ENCODE assay signal across 21 cellular contexts in the genomic region with DNA sequence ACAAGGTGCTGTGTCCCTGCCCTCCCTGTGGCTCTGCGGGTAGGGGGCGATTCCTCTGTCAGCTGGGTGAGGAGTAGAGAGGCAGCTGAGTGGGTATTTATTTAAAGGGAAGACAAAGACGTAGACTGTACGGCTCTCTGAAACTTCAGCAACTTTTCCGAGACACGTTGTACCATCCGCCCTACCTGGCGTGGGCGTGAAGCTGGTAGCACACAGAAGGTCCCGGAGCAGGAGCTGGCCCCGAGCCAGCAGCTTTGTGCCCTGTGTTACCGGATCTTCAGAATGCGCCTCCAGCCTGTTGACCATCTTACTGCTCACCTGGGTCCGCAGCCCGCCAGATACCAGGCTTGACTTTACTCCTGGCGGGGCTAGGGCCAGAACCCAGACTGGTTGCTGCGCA.
"Had no signal": no experiment of that assay in that cellular context is flagged by ENCODE, and none has a peak within 500 bp of the region (broad histone marks: within the 10 kb centered on the region; RNA-seq: fewer than 3 reads in every experiment).

No MANE protein-coding gene starts in this region.

- DNase-seq: activated CD4-positive, alpha-beta memory T cell treated with anti-CD3 and anti-CD28 coated beads for 36 hours; activated CD4-positive, alpha-beta T cell treated with anti-CD3 and anti-CD28 coated beads for 48 hours; activated CD4-positive, CD25-positive, alpha-beta regulatory T cell; activated CD8-positive, alpha-beta memory T cell treated with anti-CD3 and anti-CD28 coated beads, Interleukin-2, amount 10 ng/mL, durations not matched to agents 7 days and 5 days; activated effector memory CD4-positive, alpha-beta T cell treated with anti-CD3 and anti-CD28 coated beads, Interleukin-2, amount 50 U/mL, for 16 hours; activated naive CD4-positive, alpha-beta T cell treated with anti-CD3 and anti-CD28 coated beads, Interleukin-2, amount 50 U/mL, for 16 hours; activated naive CD8-positive, alpha-beta T cell treated with anti-CD3 and anti-CD28 coated beads, Interleukin-2, amount 50 U/mL, for 24 hours; activated T-cell treated with anti-CD3 and anti-CD28 coated beads for 4 hours; effector memory CD4-positive, alpha-beta T cell; foreskin melanocyte; hippocampal formation; kidney glomerular epithelial cell; left ventricle myocardium superior; ovary; psoas muscle; stimulated activated CD4-positive, alpha-beta T cell treated with anti-CD3 and anti-CD28 coated beads, Interleukin-12 subunit alpha, Interleukin-12 subunit beta, amount 100 ng/mL, for 4 hours; T1000 had no signal

- H3K4me1 ChIP-seq: psoas muscle had no signal

- H3K9me3 ChIP-seq: neutrophil, ovary, psoas muscle, thoracic aorta had no signal

- H3K27me3 ChIP-seq: neutrophil, ovary had no signal

- ATAC-seq: activated CD8-positive, alpha-beta memory T cell treated with anti-CD3 and anti-CD28 coated beads, Interleukin-2, amount 10 ng/mL, durations not matched to agents 7 days and 5 days; activated naive CD8-positive, alpha-beta T cell treated with anti-CD3 and anti-CD28 coated beads, Interleukin-2, amount 50 U/mL, for 24 hours; esophagus mucosa; left ventricle myocardium superior; psoas muscle; right cardiac atrium had no signal

- H3K27ac ChIP-seq: neutrophil, ovary, psoas muscle, thoracic aorta had no signal

- H3K36me3 ChIP-seq: neutrophil, ovary, thoracic aorta had no signal

- H3K4me3 ChIP-seq: ovary, psoas muscle, thoracic aorta had no signal
